In genomic region chr1:244964112-244964971, GRCh38 we compare ENCODE assay signal across 8 cellular contexts.
DNase-seq lines count a peak whose midpoint lies in the region; ATAC-seq, FAIRE-seq and TF ChIP-seq lines count a peak whose summit lies in the region.

No MANE protein-coding gene starts in this region.

- peak overlapping the region; percentile 96 for H3K27ac Mint-ChIP-seq in astrocyte (ENCODE audit: unreplicated experiment)
- peak overlapping the region; percentile 51 for H3K27ac Mint-ChIP-seq in stimulated activated naive B cell treated with anti-CD40 and anti-IgM and Interleukin-4, amounts not matched to agents 10 μg/mL and 1 μg/mL and 100 μg/mL, for 72 hours
- no peak overlapping the region for H3K27ac Mint-ChIP-seq in activated T-helper 1 cell treated with anti-CD3 and anti-CD28 coated beads, Interleukin-12 subunit alpha, Interleukin-12 subunit beta, Interleukin-2, Interleukin-4 antibody, amounts not matched to agents 30 ng/mL and 10 ng/mL and 1 ng/mL, durations not matched to agents 14 hours and 24 hours and 36 hours

- no peak overlapping the region for H3K4me3 ChIP-seq in MG63
- peak overlapping the region; percentile 32 for H3K4me3 ChIP-seq in astrocyte (ENCODE audit: insufficient read depth, low read depth, low read length)

- no peak for TF ChIP-seq CTCF in astrocyte (IDR thresholded peaks at IDR 0.05; ENCODE audit: insufficient read depth, low read depth, low read length)

- intact Hi-C loops in activated T-helper 1 cell treated with anti-CD3 and anti-CD28 coated beads, Interleukin-12 subunit alpha, Interleukin-12 subunit beta, Interleukin-2, Interleukin-4 antibody, amounts not matched to agents 30 ng/mL and 10 ng/mL and 1 ng/mL, durations not matched to agents 14 hours and 24 hours and 36 hours (cut with micrococcal nuclease): loop anchor here (5.0 to 10.0 kb wide), 2 partner anchors 1600 to 1968 kb away; partner anchors contain the start of genes AHCTF1, CNST and TFB2M

- H3K27ac ChIP-seq in astrocyte (ENCODE audit: low read depth, low read length): peak overlapping the region; percentile 82

- H3K79me2 ChIP-seq in astrocyte (ENCODE audit: insufficient read depth, low read length): no peaks in the 10 kb centered on the region

- peaks cover 34% of the 10 kb centered on the region for H3K4me1 ChIP-seq in astrocyte (ENCODE audit: insufficient read depth, low read length)

- H4K20me1 ChIP-seq in astrocyte (ENCODE audit: insufficient read depth, low read length): no peaks in the 10 kb centered on the region

- no peaks in the 10 kb centered on the region for H3K9me3 ChIP-seq in MG63
- H3K9me3 ChIP-seq in astrocyte (ENCODE audit: insufficient read depth, low read depth, low read length): no peaks in the 10 kb centered on the region

- peak overlapping the region; percentile 63 for H2AFZ ChIP-seq in astrocyte (ENCODE audit: low read depth, low read length)

- H3K4me2 ChIP-seq in astrocyte (ENCODE audit: low read length): peak overlapping the region; percentile 80

- H3K27me3 ChIP-seq in MG63: no peaks in the 10 kb centered on the region
- no peaks in the 10 kb centered on the region for H3K27me3 ChIP-seq in astrocyte (ENCODE audit: insufficient read depth, low read length)

- H3K36me3 ChIP-seq in MG63 (no peaks in the 10 kb centered on the region), astrocyte (ENCODE audit: insufficient read depth, low read length) (no peaks in the 10 kb centered on the region)

- DNase-seq in DMS79 treated with DMSO at 0.1 percent for 48 hours (lab: John Stamatoyannopoulos, UW): peak; percentile 46
- DNase-seq in MG63: peak; percentile 71
- peak; percentile 86 for DNase-seq in astrocyte (ENCODE audit: low read depth)
- peak; percentile 83 for DNase-seq in iris pigment epithelial cell (ENCODE audit: low read depth)
- no peak for DNase-seq in stimulated activated naive B cell treated with anti-CD40 and anti-IgM and Interleukin-4, amounts not matched to agents 10 μg/mL and 1 μg/mL and 100 μg/mL, for 72 hours
- no peak for DNase-seq in activated T-helper 1 cell treated with anti-CD3 and anti-CD28 coated beads, Interleukin-12 subunit alpha, Interleukin-12 subunit beta, Interleukin-2, Interleukin-4 antibody, amounts not matched to agents 30 ng/mL and 10 ng/mL and 1 ng/mL, durations not matched to agents 14 hours and 24 hours and 36 hours (ENCODE audit: low spot score)
- DNase-seq in COR-L47 (lab: John Stamatoyannopoulos, UW): no peak
- DNase-seq in NCI-H748 treated with DMSO at 0.1 percent for 48 hours (lab: John Stamatoyannopoulos, UW): no peak

- no peaks in the 10 kb centered on the region for H3K36me3 Mint-ChIP-seq in astrocyte (ENCODE audit: low read depth, unreplicated experiment)
- no peaks in the 10 kb centered on the region for H3K36me3 Mint-ChIP-seq in stimulated activated naive B cell treated with anti-CD40 and anti-IgM and Interleukin-4, amounts not matched to agents 10 μg/mL and 1 μg/mL and 100 μg/mL, for 72 hours
- H3K36me3 Mint-ChIP-seq in activated T-helper 1 cell treated with anti-CD3 and anti-CD28 coated beads, Interleukin-12 subunit alpha, Interleukin-12 subunit beta, Interleukin-2, Interleukin-4 antibody, amounts not matched to agents 30 ng/mL and 10 ng/mL and 1 ng/mL, durations not matched to agents 14 hours and 24 hours and 36 hours (ENCODE audit: low read depth): no peaks in the 10 kb centered on the region

- H3K4me3 Mint-ChIP-seq in astrocyte (ENCODE audit: unreplicated experiment): peak overlapping the region; percentile 18
- H3K4me3 Mint-ChIP-seq in stimulated activated naive B cell treated with anti-CD40 and anti-IgM and Interleukin-4, amounts not matched to agents 10 μg/mL and 1 μg/mL and 100 μg/mL, for 72 hours: no peak overlapping the region
- H3K4me3 Mint-ChIP-seq in activated T-helper 1 cell treated with anti-CD3 and anti-CD28 coated beads, Interleukin-12 subunit alpha, Interleukin-12 subunit beta, Interleukin-2, Interleukin-4 antibody, amounts not matched to agents 30 ng/mL and 10 ng/mL and 1 ng/mL, durations not matched to agents 14 hours and 24 hours and 36 hours: no peak overlapping the region

- H3K9ac ChIP-seq in astrocyte (ENCODE audit: low read length): peak overlapping the region; percentile 72

- no peaks in the 10 kb centered on the region for H3K27me3 Mint-ChIP-seq in astrocyte (ENCODE audit: low read depth, unreplicated experiment)
- H3K27me3 Mint-ChIP-seq in stimulated activated naive B cell treated with anti-CD40 and anti-IgM and Interleukin-4, amounts not matched to agents 10 μg/mL and 1 μg/mL and 100 μg/mL, for 72 hours: no peaks in the 10 kb centered on the region
- peaks cover 1% of the 10 kb centered on the region for H3K27me3 Mint-ChIP-seq in activated T-helper 1 cell treated with anti-CD3 and anti-CD28 coated beads, Interleukin-12 subunit alpha, Interleukin-12 subunit beta, Interleukin-2, Interleukin-4 antibody, amounts not matched to agents 30 ng/mL and 10 ng/mL and 1 ng/mL, durations not matched to agents 14 hours and 24 hours and 36 hours (ENCODE audit: insufficient read depth)

- no peak for ATAC-seq in stimulated activated naive B cell treated with anti-CD40 and anti-IgM and Interleukin-4, amounts not matched to agents 10 μg/mL and 1 μg/mL and 100 μg/mL, for 72 hours (replicated peaks)

- peaks cover 16% of the 10 kb centered on the region for H3K4me1 Mint-ChIP-seq in astrocyte (ENCODE audit: low read depth, unreplicated experiment)
- H3K4me1 Mint-ChIP-seq in stimulated activated naive B cell treated with anti-CD40 and anti-IgM and Interleukin-4, amounts not matched to agents 10 μg/mL and 1 μg/mL and 100 μg/mL, for 72 hours: peaks cover 5 to 11% of the 10 kb centered on the region in 2 donors
- peaks cover 21% of the 10 kb centered on the region for H3K4me1 Mint-ChIP-seq in activated T-helper 1 cell treated with anti-CD3 and anti-CD28 coated beads, Interleukin-12 subunit alpha, Interleukin-12 subunit beta, Interleukin-2, Interleukin-4 antibody, amounts not matched to agents 30 ng/mL and 10 ng/mL and 1 ng/mL, durations not matched to agents 14 hours and 24 hours and 36 hours (ENCODE audit: low read depth)

- FAIRE-seq in astrocyte (lab: Jason Lieb, UNC): peak; percentile 93

- no peaks in the 10 kb centered on the region for H3K9me3 Mint-ChIP-seq in astrocyte (ENCODE audit: unreplicated experiment)
- no peaks in the 10 kb centered on the region for H3K9me3 Mint-ChIP-seq in stimulated activated naive B cell treated with anti-CD40 and anti-IgM and Interleukin-4, amounts not matched to agents 10 μg/mL and 1 μg/mL and 100 μg/mL, for 72 hours
- no peaks in the 10 kb centered on the region for H3K9me3 Mint-ChIP-seq in activated T-helper 1 cell treated with anti-CD3 and anti-CD28 coated beads, Interleukin-12 subunit alpha, Interleukin-12 subunit beta, Interleukin-2, Interleukin-4 antibody, amounts not matched to agents 30 ng/mL and 10 ng/mL and 1 ng/mL, durations not matched to agents 14 hours and 24 hours and 36 hours

Comparison
In these comparisons a context has a peak if more than half of its experiments do, and no peak if none do; other contexts are left out.
1. DNase-seq: peak in DMS79 treated with DMSO at 0.1 percent for 48 hours (single experiment), MG63 (single experiment), astrocyte (single experiment) and iris pigment epithelial cell (single experiment); none in stimulated activated naive B cell treated with anti-CD40 and anti-IgM and Interleukin-4, amounts not matched to agents 10 μg/mL and 1 μg/mL and 100 μg/mL, for 72 hours (single experiment), activated T-helper 1 cell treated with anti-CD3 and anti-CD28 coated beads, Interleukin-12 subunit alpha, Interleukin-12 subunit beta, Interleukin-2, Interleukin-4 antibody, amounts not matched to agents 30 ng/mL and 10 ng/mL and 1 ng/mL, durations not matched to agents 14 hours and 24 hours and 36 hours (single experiment), COR-L47 (single experiment) and NCI-H748 treated with DMSO at 0.1 percent for 48 hours (single experiment).